Comparison of ENCODE assay signal across 19 cellular contexts in genomic region chr15:78615151-78615589, GRCh38. TPM values are rescaled to one million over a fixed set of nuclear protein-coding genes. Genes with fewer than 3 reads are reported as not detected.
DNase-seq lines count a peak whose midpoint lies in the region; TF ChIP-seq lines count a peak whose summit lies in the region.
"Had no signal": no experiment of that assay in that cellular context is flagged by ENCODE, and none has a peak within 500 bp of the region (broad histone marks: within the 10 kb centered on the region; RNA-seq: fewer than 3 reads in every experiment).

No MANE protein-coding gene starts in this region.

- peaks cover 0 to 21% (median 17%) of the 10 kb centered on the region in 7 donors for H3K27me3 ChIP-seq in spleen (replicated peaks in 1 of 7)

- intact Hi-C loops in spleen (cut with DNase I; ENCODE audit: low total_unique reads): no loop called here

- H3K4me1 ChIP-seq in spleen: peaks cover 3 to 14% (median 8%) of the 10 kb centered on the region in 6 donors

- TF ChIP-seq CTCF in spleen (IDR thresholded peaks at IDR 0.05 in 8 of 11, conservative IDR thresholded peaks at IDR 0.05 in 3 of 11): no peak

- no peaks in the 10 kb centered on the region for H3K9me3 ChIP-seq in spleen
- H3K9me3 ChIP-seq: BLaER1 treated with 17β-estradiol and CSF1 and Interleukin-3, amounts not matched to agents 10 nM and 100 nM had no signal

- H3K4me3 ChIP-seq in spleen: no peak overlapping the region
- H3K4me3 ChIP-seq: BLaER1 treated with 17β-estradiol and CSF1 and Interleukin-3, amounts not matched to agents 10 nM and 100 nM; GM23248 had no signal

- H3K27ac ChIP-seq in spleen: no peak overlapping the region
- H3K27ac ChIP-seq: BLaER1 treated with 17β-estradiol and CSF1 and Interleukin-3, amounts not matched to agents 10 nM and 100 nM; GM23248 had no signal

- 69 to 89% (median 85%) methylated on average over 2 to 3 of the region's 3 CpGs for WGBS in spleen, 5 donors

- DNase-seq in activated CD8-positive, alpha-beta memory T cell treated with anti-CD3 and anti-CD28 coated beads, Interleukin-2, amount 50 U/mL, for 48 hours: peak; percentile 39
- no peak for DNase-seq in activated CD8-positive, alpha-beta memory T cell treated with anti-CD3 and anti-CD28 coated beads for 24 hours
- DNase-seq in D341Med (ENCODE audit: low spot score) (peak; percentile 17), ecto neural progenitor cell (ENCODE audit: low spot score) (peak; percentile 26), spleen (peak; percentile 63), HuH-7.5 (ENCODE audit: low spot score) (no peak), DMS153 (lab: John Stamatoyannopoulos, UW) (no peak), DMS79 (lab: John Stamatoyannopoulos, UW) (no peak)
- DNase-seq: 8988T; AML-193; Calu3; CD4-positive, CD25-positive, alpha-beta regulatory T cell; DND-41; GDM1; GM23248; H9 had no signal

- no peak for TF ChIP-seq POLR2A in spleen (IDR thresholded peaks at IDR 0.05)

- no peaks in the 10 kb centered on the region for H3K36me3 ChIP-seq in spleen
- H3K36me3 ChIP-seq: BLaER1 treated with 17β-estradiol and CSF1 and Interleukin-3, amounts not matched to agents 10 nM and 100 nM had no signal

RNA-seq across cellular contexts. Expression of gene CHRNA3, which starts 5.6 kb away (rescaled TPM):
- total RNA-seq in spleen: under 1 TPM in 5 of 7 donors, not detected in 2; 0.23 to 0.66 (median 0.46) TPM
- polyA plus RNA-seq in spleen: 1 to 10 TPM in 1 of 3 donors, under 1 TPM in 2; 0.48 to 1.6 (median 0.74) TPM
- total RNA-seq: Calu3; CD4-positive, CD25-positive, alpha-beta regulatory T cell; GM23248; HT-29 had no signal
- polyA plus RNA-seq: GM23248, IgD-negative memory B cell had no signal

RNA-seq across cellular contexts. Expression of gene CHRNB4, which starts 25.8 kb away (rescaled TPM):
- total RNA-seq in spleen: 1 to 10 TPM in 1 of 7 donors, under 1 TPM in 6; 0.17 to 1.1 (median 0.28) TPM
- polyA plus RNA-seq in spleen: under 1 TPM; 0.07 to 0.22 (median 0.12) TPM
- total RNA-seq: Calu3; CD4-positive, CD25-positive, alpha-beta regulatory T cell; GM23248; HT-29 had no signal
- polyA plus RNA-seq: CD4-positive, CD25-positive, alpha-beta regulatory T cell; GM23248; IgD-negative memory B cell had no signal

RNA-seq across cellular contexts. Expression of gene CHRNA5, which starts 49.9 kb away (rescaled TPM):
- total RNA-seq in spleen: 1 to 10 TPM in 2 of 7 donors, under 1 TPM in 5; 0.39 to 2.2 (median 0.64) TPM
- under 1 TPM; 0.11 to 0.24 (median 0.19) TPM for polyA plus RNA-seq in spleen

Comparison
In these comparisons a context has a peak if more than half of its experiments do, and no peak if none do; other contexts are left out.
1. DNase-seq: peak in activated CD8-positive, alpha-beta memory T cell treated with anti-CD3 and anti-CD28 coated beads, Interleukin-2, amount 50 U/mL, for 48 hours (single experiment), D341Med (single experiment), ecto neural progenitor cell (single experiment) and spleen (single experiment); none in activated CD8-positive, alpha-beta memory T cell treated with anti-CD3 and anti-CD28 coated beads for 24 hours (single experiment), HuH-7.5 (single experiment), DMS153 (single experiment) and DMS79 (single experiment).